ENCODE assay signal across 11 cellular contexts in the genomic region with DNA sequence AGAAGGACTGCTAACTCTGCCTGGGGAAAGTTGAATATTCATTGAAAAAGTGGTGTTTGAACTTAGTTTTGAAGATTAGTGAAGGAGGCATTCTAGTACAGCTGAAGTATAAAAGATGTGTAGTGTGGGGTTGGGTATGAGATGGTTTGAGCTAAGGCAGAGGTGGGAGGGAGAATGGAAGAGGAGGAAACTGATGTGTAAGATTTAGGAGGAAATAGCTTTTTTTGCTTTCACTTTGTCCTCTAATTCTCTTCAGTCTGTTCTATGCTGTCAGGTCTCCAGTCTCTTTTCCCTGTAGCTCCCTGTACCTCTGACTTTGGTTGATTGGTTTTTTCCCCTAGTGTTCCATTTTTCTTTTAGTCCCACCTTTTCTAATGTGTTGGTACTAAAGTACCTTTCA. TPM values are rescaled to one million over a fixed set of nuclear protein-coding genes. Genes with fewer than 3 reads are reported as not detected.
A peak's percentile ranks its signal among the peaks of the same experiment; 100 is the strongest.
DNase-seq lines count a peak whose midpoint lies in the region; ATAC-seq and TF ChIP-seq lines count a peak whose summit lies in the region.
"Had no signal": no experiment of that assay in that cellular context is flagged by ENCODE, and none has a peak within 500 bp of the region (broad histone marks: within the 10 kb centered on the region; RNA-seq: fewer than 3 reads in every experiment).

No MANE protein-coding gene starts in this region.

- no peak overlapping the region for H3K23ac ChIP-seq in H9 (ENCODE audit: insufficient read length, low read depth, low read length)

- H3K27me3 ChIP-seq in Karpas-422 (ENCODE audit: low read length): no peaks in the 10 kb centered on the region
- no peaks in the 10 kb centered on the region for H3K27me3 ChIP-seq in endodermal cell (ENCODE audit: control insufficient read depth, insufficient read depth, low read length, poor library complexity, severe bottlenecking)
- no peaks in the 10 kb centered on the region for H3K27me3 ChIP-seq in tibial artery
- H3K27me3 ChIP-seq in H9 (ENCODE audit: insufficient read depth, low read length): no peaks in the 10 kb centered on the region
- H3K27me3 ChIP-seq: right lobe of liver had no signal

- H3K9me2 ChIP-seq in Karpas-422 (replicated peaks; ENCODE audit: insufficient read depth, low read length): no peaks in the 10 kb centered on the region

- intact Hi-C loops in CD14-positive monocyte (cut with micrococcal nuclease) (loop anchor here in 1 of 2 donors (10.0 kb wide), 1 partner anchor 360 kb away; no protein-coding TSS in a partner anchor), tibial artery (cut with DNase I; ENCODE audit: low total_unique reads) (no loop called here)

- H4K8ac ChIP-seq in H9 (replicated peaks; ENCODE audit: insufficient read length, low read depth, low read length): no peak overlapping the region

- H3K79me1 ChIP-seq in H9 (ENCODE audit: insufficient read depth, low read depth, low read length, poor library complexity, severe bottlenecking): no peaks in the 10 kb centered on the region

- H2BK12ac ChIP-seq in H9 (ENCODE audit: insufficient read length, low read depth, low read length): no peak overlapping the region

- no peak overlapping the region for H3T11ph ChIP-seq in H9 (ENCODE audit: low read length)

- no peak overlapping the region for H2BK15ac ChIP-seq in H9 (ENCODE audit: low read depth, low read length)

- no peak overlapping the region for H2BK120ac ChIP-seq in H9 (ENCODE audit: low read depth, low read length, poor library complexity, severe bottlenecking)

- H3K9ac ChIP-seq in Karpas-422 (ENCODE audit: low read length): peak overlapping the region; percentile 18
- no peak overlapping the region for H3K9ac ChIP-seq in endodermal cell (ENCODE audit: extremely low read depth, low read length, poor library complexity, severe bottlenecking)
- no peak overlapping the region for H3K9ac ChIP-seq in H9 (ENCODE audit: extremely low read depth, insufficient read length, low read length)

- peaks cover 6 to 15% of the 10 kb centered on the region in 2 donors for H3K36me3 Mint-ChIP-seq in CD14-positive monocyte
- peaks cover 19% of the 10 kb centered on the region for H3K36me3 Mint-ChIP-seq in central memory CD8-positive, alpha-beta T cell (ENCODE audit: insufficient read depth)
- H3K36me3 Mint-ChIP-seq in endodermal cell (ENCODE audit: low read depth): peaks cover 16% of the 10 kb centered on the region
- no peaks in the 10 kb centered on the region for H3K36me3 Mint-ChIP-seq in H9 (ENCODE audit: insufficient read depth in 1 of 3, low read depth in 3 of 3)

- no peaks in the 10 kb centered on the region for H3K9me3 Mint-ChIP-seq in CD14-positive monocyte
- no peaks in the 10 kb centered on the region for H3K9me3 Mint-ChIP-seq in central memory CD8-positive, alpha-beta T cell
- no peaks in the 10 kb centered on the region for H3K9me3 Mint-ChIP-seq in endodermal cell
- no peaks in the 10 kb centered on the region; a peak in 1 of 5 replicates for H3K9me3 Mint-ChIP-seq in H9

- H3K79me2 ChIP-seq in Karpas-422 (ENCODE audit: low read length) (peaks cover 84% of the 10 kb centered on the region), H9 (ENCODE audit: insufficient read depth, low read length) (no peaks in the 10 kb centered on the region)

- DNase-seq in CD14-positive monocyte (ENCODE audit: low spot score) (no peak), Karpas-422 (no peak), endodermal cell (no peak), tibial artery (no peak), H9 (no peak)
- DNase-seq in central memory CD8-positive, alpha-beta T cell (ENCODE audit: low spot score in 2 of 2): no peak
- DNase-seq: NCI-H146; NK-92 treated with Interleukin-12 subunit alpha and Interleukin-12 subunit beta, amount 100 ng/mL, for 24 hours; right lobe of liver had no signal

- peak overlapping the region in 6 of 7 donors; percentile 56 to 81 (median 77) for H3K27ac Mint-ChIP-seq in CD14-positive monocyte
- peak overlapping the region; percentile 94 for H3K27ac Mint-ChIP-seq in central memory CD8-positive, alpha-beta T cell (ENCODE audit: low read depth)
- H3K27ac Mint-ChIP-seq in endodermal cell: no peak overlapping the region
- no peak overlapping the region; a peak in 1 of 7 replicates for H3K27ac Mint-ChIP-seq in H9

- H3K23me2 ChIP-seq in H9 (ENCODE audit: insufficient read length, low read depth, low read length, poor library complexity, severe bottlenecking): no peaks in the 10 kb centered on the region

- H3K4me2 ChIP-seq in Karpas-422 (ENCODE audit: low read depth, low read length, poor library complexity, severe bottlenecking) (peak overlapping the region; percentile 36), H9 (ENCODE audit: insufficient read depth, insufficient read length, low read length) (no peak overlapping the region)

- H3K9me3 ChIP-seq in Karpas-422 (ENCODE audit: low read length): no peaks in the 10 kb centered on the region
- H3K9me3 ChIP-seq in endodermal cell (ENCODE audit: control insufficient read depth, low read length): no peaks in the 10 kb centered on the region
- no peaks in the 10 kb centered on the region for H3K9me3 ChIP-seq in tibial artery
- H3K9me3 ChIP-seq in H9 (ENCODE audit: control insufficient read depth, low read depth, low read length): no peaks in the 10 kb centered on the region
- H3K9me3 ChIP-seq: right lobe of liver had no signal

- H3K4ac ChIP-seq in H9 (ENCODE audit: low read depth, low read length): no peak overlapping the region

- no peak overlapping the region for H2BK20ac ChIP-seq in H9 (ENCODE audit: low read depth, low read length, poor library complexity, severe bottlenecking)

- peaks cover 29% of the 10 kb centered on the region for H3K4me1 ChIP-seq in Karpas-422 (ENCODE audit: low read length)
- no peaks in the 10 kb centered on the region for H3K4me1 ChIP-seq in endodermal cell (ENCODE audit: control insufficient read depth, insufficient read depth, low read length)
- H3K4me1 ChIP-seq in tibial artery: peaks cover 0 to 74% (median 24%) of the 10 kb centered on the region in 4 donors
- no peaks in the 10 kb centered on the region for H3K4me1 ChIP-seq in H9 (ENCODE audit: insufficient read depth, low read length)

- no peak overlapping the region for H2AK5ac ChIP-seq in H9 (ENCODE audit: insufficient read length, low read length)

- ATAC-seq in GM18861 (IDR thresholded peaks at IDR 0.05; ENCODE audit: unreplicated experiment) (peak; percentile 46), GM18520 (IDR thresholded peaks at IDR 0.05; ENCODE audit: unreplicated experiment) (no peak)
- peak; percentile 68 for ATAC-seq in central memory CD8-positive, alpha-beta T cell (replicated peaks; ENCODE audit: extremely low read depth, poor library complexity, severe bottlenecking)

- H2AFZ ChIP-seq in Karpas-422 (ENCODE audit: low read length) (no peak overlapping the region), H9 (ENCODE audit: low read length) (no peak overlapping the region)

- H3K27me3 Mint-ChIP-seq in CD14-positive monocyte (ENCODE audit: low read depth in 3 of 3) (no peaks in the 10 kb centered on the region), endodermal cell (ENCODE audit: insufficient read depth) (no peaks in the 10 kb centered on the region), H9 (ENCODE audit: low read depth) (no peaks in the 10 kb centered on the region)
- no peaks in the 10 kb centered on the region for H3K27me3 Mint-ChIP-seq in central memory CD8-positive, alpha-beta T cell

- H4K20me1 ChIP-seq in Karpas-422 (ENCODE audit: insufficient read depth, low read depth, low read length) (no peaks in the 10 kb centered on the region; the same call in 1 of the 2 replicates), H9 (ENCODE audit: control insufficient read depth, insufficient read depth, insufficient read length) (no peaks in the 10 kb centered on the region)

- no peak overlapping the region for H3K56ac ChIP-seq in H9 (ENCODE audit: insufficient read length, low read depth, low read length)

- no peak overlapping the region for H2BK5ac ChIP-seq in H9 (ENCODE audit: insufficient read length, low read length)

- TF ChIP-seq CTCF in CD14-positive monocyte (IDR thresholded peaks at IDR 0.05): no peak
- TF ChIP-seq CTCF in endodermal cell (conservative IDR thresholded peaks at IDR 0.05): no peak
- no peak for TF ChIP-seq CTCF in tibial artery (IDR thresholded peaks at IDR 0.05)
- no peak for TF ChIP-seq CTCF in H9 (conservative IDR thresholded peaks at IDR 0.05)

- no peak overlapping the region for H3K18ac ChIP-seq in H9 (ENCODE audit: insufficient read length, low read depth, low read length)

- H3K4me3 ChIP-seq in Karpas-422 (ENCODE audit: low read length) (peak overlapping the region; percentile 8; the same call in 1 of the 2 replicates), endodermal cell (ENCODE audit: low read length) (no peak overlapping the region), tibial artery (no peak overlapping the region)
- H3K4me3 ChIP-seq: right lobe of liver had no signal

- H3K4me3 Mint-ChIP-seq in CD14-positive monocyte: peak overlapping the region in 1 of 2 donors; percentile 72
- peak overlapping the region; percentile 56 for H3K4me3 Mint-ChIP-seq in central memory CD8-positive, alpha-beta T cell
- H3K4me3 Mint-ChIP-seq in endodermal cell: no peak overlapping the region
- no peak overlapping the region for H3K4me3 Mint-ChIP-seq in H9

- H3K27ac ChIP-seq in Karpas-422 (ENCODE audit: low read length): no peak overlapping the region
- no peak overlapping the region for H3K27ac ChIP-seq in endodermal cell (ENCODE audit: low read depth, low read length)
- H3K27ac ChIP-seq in tibial artery: no peak overlapping the region
- no peak overlapping the region for H3K27ac ChIP-seq in H9 (ENCODE audit: insufficient read length, low read depth, low read length)
- H3K27ac ChIP-seq: right lobe of liver had no signal

- no peak overlapping the region for H3K14ac ChIP-seq in H9 (ENCODE audit: insufficient read depth, low read length)

- H3K36me3 ChIP-seq in Karpas-422 (ENCODE audit: insufficient read depth, low read length): 0 out of 2 replicates have a peak, but pooled peaks cover 4% of the 10 kb centered on the region
- H3K36me3 ChIP-seq in endodermal cell (ENCODE audit: control insufficient read depth, insufficient read depth, low read length): no peaks in the 10 kb centered on the region
- H3K36me3 ChIP-seq in tibial artery: no peaks in the 10 kb centered on the region
- H3K36me3 ChIP-seq: right lobe of liver had no signal

- H4K91ac ChIP-seq in H9 (ENCODE audit: insufficient read length, low read depth, low read length): no peak overlapping the region

- H3K4me1 Mint-ChIP-seq in CD14-positive monocyte (peaks cover 36% of the 10 kb centered on the region), endodermal cell (no peaks in the 10 kb centered on the region), H9 (no peaks in the 10 kb centered on the region)
- peaks cover 63% of the 10 kb centered on the region for H3K4me1 Mint-ChIP-seq in central memory CD8-positive, alpha-beta T cell

- H4K5ac ChIP-seq in H9 (ENCODE audit: insufficient read length, low read depth, low read length): no peak overlapping the region

RNA-seq across cellular contexts. Expression of a gene that starts 9.0 kb away (rescaled TPM):
- polyA plus RNA-seq in CD14-positive monocyte: 10 to 100 TPM; 23.1 to 27.6 TPM
- total RNA-seq in Karpas-422 (2014; rRNA removed; shearing (Covaris generic); ENCODE audit: low replicate concordance): 24.5 and 31.9 TPM in 2 replicates
- total RNA-seq in endodermal cell (10 to 100 TPM; 12.2 to 12.7 TPM), H9 (2021) (2.7 and 3.0 TPM in 2 replicates)
- polyA plus RNA-seq in endodermal cell (2013, experiment 1 of 2): 10.2 TPM
- 7.8 TPM for polyA plus RNA-seq in endodermal cell (2013, experiment 2 of 2)

Comparison
In these comparisons a context has a peak if more than half of its experiments do, and no peak if none do; other contexts are left out.
1. H3K27ac Mint-ChIP-seq: peak in CD14-positive monocyte (6 of 7) and central memory CD8-positive, alpha-beta T cell (single experiment); none in endodermal cell (single experiment) and H9 (0 of 3).